13 cellular contexts compared by ENCODE assay signal in genomic region chr22:41661088-41661487, GRCh38.
"Had no signal": no experiment of that assay in that cellular context is flagged by ENCODE, and none has a peak within 500 bp of the region (broad histone marks: within the 10 kb centered on the region; RNA-seq: fewer than 3 reads in every experiment).

No MANE protein-coding gene starts in this region.

- H3K27me3 ChIP-seq: dorsolateral prefrontal cortex, esophagus muscularis mucosa, pancreas, thyroid gland had no signal

- H3K4me3 ChIP-seq: dorsolateral prefrontal cortex, esophagus muscularis mucosa, pancreas, thyroid gland had no signal

- H3K9me3 ChIP-seq: esophagus muscularis mucosa, pancreas, thyroid gland had no signal

- H3K27me3 Mint-ChIP-seq: brain, memory B cell had no signal

- H3K9me3 Mint-ChIP-seq: brain; memory B cell; T-helper 1 cell treated with Interleukin-12 subunit alpha and Interleukin-12 subunit beta and Interleukin-4 antibody, amounts not matched to agents 30 μg/mL and 1 μg/mL, for 36 hours had no signal

- DNase-seq: activated CD4-positive, alpha-beta T cell treated with anti-CD3 and anti-CD28 coated beads for 48 hours; activated gamma-delta T cell treated with Interleukin-2 at 50 U/mL for 16 hours; dorsolateral prefrontal cortex; glutamatergic neuron; stimulated activated CD4-positive, alpha-beta T cell treated with anti-CD3 and anti-CD28 coated beads, Interleukin-15, amount 100 ng/mL, for 24 hours; stimulated activated CD4-positive, alpha-beta T cell treated with anti-CD3 and anti-CD28 coated beads, Interleukin-4, amount 100 ng/mL, for 24 hours; thyroid gland had no signal

- H3K4me3 Mint-ChIP-seq: brain; memory B cell; T-helper 1 cell treated with Interleukin-12 subunit alpha and Interleukin-12 subunit beta and Interleukin-4 antibody, amounts not matched to agents 30 μg/mL and 1 μg/mL, for 36 hours had no signal

- H3K4me1 Mint-ChIP-seq: brain, memory B cell had no signal

- H3K27ac ChIP-seq: pancreas, thyroid gland had no signal

- ATAC-seq: left lobe of liver had no signal

- H3K27ac Mint-ChIP-seq: T-helper 1 cell treated with Interleukin-12 subunit alpha and Interleukin-12 subunit beta and Interleukin-4 antibody, amounts not matched to agents 30 μg/mL and 1 μg/mL, for 36 hours had no signal

- H3K4me1 ChIP-seq: pancreas, thyroid gland had no signal
